ENCODE assay signal across 1 cellular context in the genomic region with DNA sequence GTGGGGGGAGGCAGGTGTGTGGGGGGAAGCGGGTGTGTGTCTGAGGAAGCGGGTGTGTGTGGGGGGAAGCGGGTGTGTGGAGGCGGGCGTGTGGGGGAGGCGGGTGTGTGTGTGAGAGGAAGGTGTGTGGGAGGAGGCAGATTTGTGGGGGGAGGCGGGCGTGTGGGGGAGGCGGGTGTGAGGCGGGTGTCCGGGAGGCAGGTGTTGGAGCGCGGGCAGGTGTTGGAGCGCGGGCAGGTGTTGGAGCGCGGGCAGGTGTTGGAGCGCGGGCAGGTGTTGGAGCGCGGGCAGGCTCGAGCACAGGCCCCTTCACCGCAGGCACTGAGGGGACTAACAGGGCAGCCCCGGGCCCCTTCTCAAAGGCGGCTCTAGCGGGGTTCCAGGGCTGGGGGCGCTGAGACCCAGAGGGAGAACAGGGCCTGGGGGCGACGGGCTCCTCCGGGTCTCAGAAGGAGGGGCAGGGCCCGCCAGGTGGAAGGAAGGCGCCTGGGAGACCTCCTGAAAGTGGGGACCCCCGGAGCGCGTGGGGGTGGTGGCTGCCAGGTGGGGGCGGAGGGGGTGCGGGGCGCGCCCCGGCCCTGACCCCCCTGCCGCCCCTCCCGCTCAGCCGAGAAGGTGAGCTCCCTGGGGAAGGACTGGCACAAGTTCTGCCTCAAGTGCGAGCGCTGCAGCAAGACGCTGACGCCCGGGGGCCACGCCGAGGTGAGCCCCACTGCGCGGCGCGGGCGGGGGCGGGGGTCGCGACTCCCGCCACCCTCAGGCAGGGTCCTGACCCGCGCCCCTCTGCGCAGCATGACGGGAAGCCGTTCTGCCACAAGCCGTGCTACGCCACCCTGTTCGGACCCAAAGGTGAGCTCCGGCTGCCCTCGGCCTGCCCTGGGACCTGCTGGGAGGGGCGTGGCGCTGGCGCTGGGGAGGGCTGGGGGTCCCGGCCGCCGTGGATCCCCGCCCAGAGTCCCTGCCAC.
TF ChIP-seq lines count a peak whose summit lies in the region.

No MANE protein-coding gene starts in this region.

TF ChIP-seq in endothelial cell of umbilical vein, 7 proteins besides CTCF, POLR2A, EP300 and RAD21 (continued from another document):
- TF ChIP-seq POLR2AphosphoS5 (IDR thresholded peaks at IDR 0.05; ENCODE audit: insufficient read depth, low read depth, low read length) (no peak), FOS (IDR thresholded peaks at IDR 0.05; ENCODE audit: borderline replicate concordance, insufficient read depth, low read length) (no peak), GATA2 (IDR thresholded peaks at IDR 0.05; ENCODE audit: insufficient read depth, insufficient read length, low read depth, low read length) (no peak), JUN (IDR thresholded peaks at IDR 0.05; ENCODE audit: borderline replicate concordance, insufficient read depth, insufficient read length, low read depth) (no peak), EZH2 (IDR thresholded peaks at IDR 0.05; ENCODE audit: borderline replicate concordance, low read depth, low read length, severe bottlenecking) (no peak)
